ENCODE assay signal across 19 cellular contexts in genomic region chr5:80266566-80266965, GRCh38. TPM values are rescaled to one million over a fixed set of nuclear protein-coding genes. Genes with fewer than 3 reads are reported as not detected.
"Had no signal": no experiment of that assay in that cellular context is flagged by ENCODE, and none has a peak within 500 bp of the region (broad histone marks: within the 10 kb centered on the region; RNA-seq: fewer than 3 reads in every experiment).

No MANE protein-coding gene starts in this region.

- H3K36me3 Mint-ChIP-seq: activated naive CD4-positive, alpha-beta T cell treated with anti-CD3 and anti-CD28 coated beads, Interleukin-2, amount 50 U/mL, for 72 hours; natural killer cell; stimulated activated memory B cell treated with anti-CD40 and anti-IgM and Interleukin-4, amounts not matched to agents 10 μg/mL and 1 μg/mL and 100 μg/mL, for 72 hours had no signal

- H3K4me3 Mint-ChIP-seq: activated CD8-positive, alpha-beta T cell treated with anti-CD3 and anti-CD28 coated beads for 36 hours; natural killer cell; stimulated activated memory B cell treated with anti-CD40 and anti-IgM and Interleukin-4, amounts not matched to agents 10 μg/mL and 1 μg/mL and 100 μg/mL, for 72 hours; T-helper 2 cell treated with Interferon-gamma antibody and Interleukin-4, amounts not matched to agents 5 μg/mL and 100 μg/mL, for 36 hours had no signal

- H3K27ac ChIP-seq: prostate gland, right lobe of liver, spleen, transverse colon had no signal

- ATAC-seq: activated CD8-positive, alpha-beta T cell treated with anti-CD3 and anti-CD28 coated beads for 36 hours; activated naive CD4-positive, alpha-beta T cell treated with anti-CD3 and anti-CD28 coated beads, Interleukin-2, amount 50 U/mL, for 72 hours; natural killer cell; right lobe of liver; stimulated activated memory B cell treated with anti-CD40 and anti-IgM and Interleukin-4, amounts not matched to agents 10 μg/mL and 1 μg/mL and 100 μg/mL, for 72 hours had no signal

- H3K4me3 ChIP-seq: lung, prostate gland, right lobe of liver, spleen, transverse colon had no signal

- H3K9me3 ChIP-seq: prostate gland, right lobe of liver, spleen, transverse colon had no signal

- H3K9me3 Mint-ChIP-seq: activated CD8-positive, alpha-beta T cell treated with anti-CD3 and anti-CD28 coated beads for 36 hours; activated naive CD4-positive, alpha-beta T cell treated with anti-CD3 and anti-CD28 coated beads, Interleukin-2, amount 50 U/mL, for 72 hours; natural killer cell; T-helper 2 cell treated with Interferon-gamma antibody and Interleukin-4, amounts not matched to agents 5 μg/mL and 100 μg/mL, for 36 hours had no signal

- H3K27ac Mint-ChIP-seq: natural killer cell; stimulated activated memory B cell treated with anti-CD40 and anti-IgM and Interleukin-4, amounts not matched to agents 10 μg/mL and 1 μg/mL and 100 μg/mL, for 72 hours; T-helper 2 cell treated with Interferon-gamma antibody and Interleukin-4, amounts not matched to agents 5 μg/mL and 100 μg/mL, for 36 hours had no signal

- H3K4me1 Mint-ChIP-seq: natural killer cell had no signal

- H3K4me1 ChIP-seq: prostate gland, right lobe of liver had no signal

- H3K27me3 ChIP-seq: right lobe of liver, spleen, transverse colon had no signal

- H3K36me3 ChIP-seq: prostate gland, right lobe of liver, spleen, transverse colon had no signal

- H3K27me3 Mint-ChIP-seq: activated CD8-positive, alpha-beta T cell treated with anti-CD3 and anti-CD28 coated beads for 36 hours; stimulated activated memory B cell treated with anti-CD40 and anti-IgM and Interleukin-4, amounts not matched to agents 10 μg/mL and 1 μg/mL and 100 μg/mL, for 72 hours had no signal

- DNase-seq: activated CD4-positive, alpha-beta T cell treated with anti-CD3 and anti-CD28 coated beads for 1 hour; activated CD8-positive, alpha-beta memory T cell treated with anti-CD3 and anti-CD28 coated beads, Interleukin-2, amount 50 U/mL, for 4 hours; activated CD8-positive, alpha-beta T cell treated with anti-CD3 and anti-CD28 coated beads for 36 hours; cerebellar nuclear complex; dermis blood vessel endothelial cell; erythroblast; natural killer cell; occipital lobe; spleen; stimulated activated CD4-positive, alpha-beta T cell treated with anti-CD3 and anti-CD28 coated beads, Interleukin-1b, Interleukin-23, amount 100 ng/mL, for 48 hours; transverse colon had no signal

RNA-seq across cellular contexts. Expression of gene SPZ1, which starts 53.2 kb away (rescaled TPM):
- total RNA-seq: activated CD8-positive, alpha-beta T cell treated with anti-CD3 and anti-CD28 coated beads for 36 hours; activated naive CD4-positive, alpha-beta T cell treated with anti-CD3 and anti-CD28 coated beads, Interleukin-2, amount 50 U/mL, for 72 hours; dermis blood vessel endothelial cell; lung; mononuclear cell; natural killer cell; occipital lobe; prostate gland; right lobe of liver; spleen; subcutaneous adipose tissue; transverse colon had no signal
- polyA plus RNA-seq: lung, spleen had no signal
